ENCODE assay signal across 26 cellular contexts in genomic region chr2:31965094-31965493, GRCh38.
"Had no signal": no experiment of that assay in that cellular context is flagged by ENCODE, and none has a peak within 500 bp of the region (broad histone marks: within the 10 kb centered on the region; RNA-seq: fewer than 3 reads in every experiment).

No MANE protein-coding gene starts in this region.

- H3K4me1 ChIP-seq: thyroid gland had no signal

- H3K4me2 ChIP-seq: smooth muscle cell had no signal

- H3K27me3 Mint-ChIP-seq: memory B cell; natural killer cell treated with Interleukin-12 subunit alpha and Interleukin-12 subunit beta and Interleukin-15 and Interleukin-18, amount 100 ng/mL, for 72 hours had no signal

- ATAC-seq: esophagus mucosa; gastrocnemius medialis; left lobe of liver; natural killer cell treated with Interleukin-12 subunit alpha and Interleukin-12 subunit beta and Interleukin-15 and Interleukin-18, amount 100 ng/mL, for 72 hours; sciatic nerve had no signal

- H3K4me3 ChIP-seq: gastrocnemius medialis, lung, smooth muscle cell, stomach, thyroid gland had no signal

- H3K27me3 ChIP-seq: gastrocnemius medialis, stomach, thyroid gland had no signal

- H3K36me3 ChIP-seq: gastrocnemius medialis, thyroid gland had no signal

- H3K9me3 Mint-ChIP-seq: endodermal cell; memory B cell; natural killer cell treated with Interleukin-12 subunit alpha and Interleukin-12 subunit beta and Interleukin-15 and Interleukin-18, amount 100 ng/mL, for 72 hours had no signal

- H3K27ac Mint-ChIP-seq: endodermal cell; memory B cell; natural killer cell treated with Interleukin-12 subunit alpha and Interleukin-12 subunit beta and Interleukin-15 and Interleukin-18, amount 100 ng/mL, for 72 hours had no signal

- H3K9me3 ChIP-seq: gastrocnemius medialis, stomach, thyroid gland had no signal

- H3K27ac ChIP-seq: epithelial cell of prostate, gastrocnemius medialis, stomach, thyroid gland had no signal

- H3K4me3 Mint-ChIP-seq: endodermal cell; memory B cell; natural killer cell treated with Interleukin-12 subunit alpha and Interleukin-12 subunit beta and Interleukin-15 and Interleukin-18, amount 100 ng/mL, for 72 hours had no signal

- DNase-seq: cerebellar nuclear complex; cortex of kidney; effector CD8-positive, alpha-beta T cell; endodermal cell; foreskin fibroblast; gastrocnemius medialis; head of caudate nucleus; kidney; nucleus accumbens; posterior cingulate gyrus; stimulated activated CD4-positive, alpha-beta T cell treated with anti-CD3 and anti-CD28 coated beads, Interleukin-12 subunit alpha, Interleukin-12 subunit beta, amount 100 ng/mL, for 4 hours; stimulated activated CD4-positive, alpha-beta T cell treated with anti-CD3 and anti-CD28 coated beads, Interleukin-1b, Interleukin-23, amount 100 ng/mL, for 48 hours; stimulated activated CD4-positive, alpha-beta T cell treated with anti-CD3 and anti-CD28 coated beads, Interleukin-4, amount 100 ng/mL, for 1 hour; stimulated activated CD8-positive, alpha-beta memory T cell treated with anti-CD3 and anti-CD28 coated beads, Interleukin-4, amount 100 ng/mL, for 48 hours; stimulated activated naive CD4-positive, alpha-beta T cell treated with Interleukin-2 at 50 U/mL for 16 hours; stomach; thyroid gland; trophoblast cell had no signal
